Comparison of ENCODE assay signal across 2 cellular contexts in genomic region chr18:8933714-8934284, GRCh38.
TF ChIP-seq lines count a peak whose summit lies in the region.

No MANE protein-coding gene starts in this region.

TF ChIP-seq in HEK293, 187 proteins besides CTCF, POLR2A, EP300 and RAD21 (continued from another document and continues in another):
- TF ChIP-seq ZNF580 (tag by site-specific recombination; IDR thresholded peaks at IDR 0.05), result no peak
- no peak for TF ChIP-seq ZNF350 (tag by site-specific recombination; IDR thresholded peaks at IDR 0.05)
- TF ChIP-seq ZNF677 (tag by site-specific recombination; IDR thresholded peaks at IDR 0.05), result no peak
- peak; percentile 50; the same call in 1 of the 2 replicates for TF ChIP-seq YY2 (tag by site-specific recombination; IDR thresholded peaks at IDR 0.05)
- no peak for TF ChIP-seq ZNF513 (tag by site-specific recombination; IDR thresholded peaks at IDR 0.05)
- no peak for TF ChIP-seq ZNF510 (tag by site-specific recombination; IDR thresholded peaks at IDR 0.05; ENCODE audit: insufficient replicate concordance)
- no peak for TF ChIP-seq ZNF362 (tag by site-specific recombination; IDR thresholded peaks at IDR 0.05)
- TF ChIP-seq ZNF426 (tag by site-specific recombination; IDR thresholded peaks at IDR 0.05), result no peak
- TF ChIP-seq PRDM4 (tag by site-specific recombination; IDR thresholded peaks at IDR 0.05), result peak; percentile 62; the same call in 1 of the 2 replicates
- 0 out of 2 replicates have a peak, but pooled peaks have one; percentile 16 for TF ChIP-seq PRDM10 (tag by site-specific recombination; IDR thresholded peaks at IDR 0.05)
- TF ChIP-seq ZNF169 (tag by site-specific recombination; IDR thresholded peaks at IDR 0.05), result no peak
- TF ChIP-seq ZNF335 (tag by site-specific recombination; conservative IDR thresholded peaks at IDR 0.05), result no peak; the same call in none of the 2 replicates
- TF ChIP-seq PRDM6 (tag by site-specific recombination; IDR thresholded peaks at IDR 0.05), result peak; percentile 57; the same call in 1 of the 2 replicates
- TF ChIP-seq ZXDB (tag by site-specific recombination; IDR thresholded peaks at IDR 0.05), result peak; percentile 43; the same call in 1 of the 2 replicates
- 0 out of 2 replicates have a peak, but pooled peaks have one; percentile 34 for TF ChIP-seq GLIS1 (tag by site-specific recombination; IDR thresholded peaks at IDR 0.05)

TF ChIP-seq in K562, 482 proteins besides CTCF, POLR2A, EP300 and RAD21 (continued from another document and continues in another):
- TF ChIP-seq ZBTB34 (CRISPR knock-in tag; IDR thresholded peaks at IDR 0.05) (no peak), NBN (IDR thresholded peaks at IDR 0.05; ENCODE audit: low read depth) (no peak), ZNF449 (CRISPR knock-in tag; IDR thresholded peaks at IDR 0.05) (peak; percentile 81; the same call in 1 of the 2 replicates), PTRF (tag; IDR thresholded peaks at IDR 0.05) (peak; percentile 84), DPF2 (IDR thresholded peaks at IDR 0.05) (no peak), MCM7 (IDR thresholded peaks at IDR 0.05) (no peak), ZNF778 (CRISPR knock-in tag; IDR thresholded peaks at IDR 0.05) (no peak), ZBTB2 (IDR thresholded peaks at IDR 0.05) (no peak), POLR3A (IDR thresholded peaks at IDR 0.05; ENCODE audit: borderline replicate concordance, extremely low read depth, insufficient read depth, insufficient read length) (no peak), TSC22D4 (tag; IDR thresholded peaks at IDR 0.05) (no peak), SPI1 (IDR thresholded peaks at IDR 0.05; ENCODE audit: borderline replicate concordance, low read depth, low read length) (no peak; the same call in 1 of the 2 replicates), ZNF79 (CRISPR knock-in tag; IDR thresholded peaks at IDR 0.05; ENCODE audit: low read depth) (peak; percentile 79; the same call in 1 of the 2 replicates), GATA2 (CRISPR knock-in tag; IDR thresholded peaks at IDR 0.05) (0 out of 2 replicates have a peak, but pooled peaks have one; percentile 33), HDAC6 (IDR thresholded peaks at IDR 0.05; ENCODE audit: low read depth, low read length) (no peak), DNMT1 (IDR thresholded peaks at IDR 0.05) (no peak), DDX20 (tag; IDR thresholded peaks at IDR 0.05; ENCODE audit: low read depth) (peak; percentile 89), SRSF9 (IDR thresholded peaks at IDR 0.05; ENCODE audit: borderline replicate concordance, low read depth, low read length) (no peak), CUX1 (CRISPR knock-in tag; IDR thresholded peaks at IDR 0.05) (no peak), ZNF253 (CRISPR knock-in tag; conservative IDR thresholded peaks at IDR 0.05) (no peak), KLF6 (CRISPR knock-in tag; IDR thresholded peaks at IDR 0.05; ENCODE audit: borderline replicate concordance) (peak; percentile 79; the same call in 1 of the 2 replicates), SIRT6 (IDR thresholded peaks at IDR 0.05; ENCODE audit: low read depth, low read length) (no peak), ATF4 (CRISPR knock-in tag; IDR thresholded peaks at IDR 0.05) (no peak), POU5F1 (IDR thresholded peaks at IDR 0.05; ENCODE audit: borderline replicate concordance, low read depth, low read length, partially characterized antibody) (no peak), ID3 (CRISPR knock-in tag; IDR thresholded peaks at IDR 0.05) (no peak), ID3 (tag; IDR thresholded peaks at IDR 0.05) (no peak), HNRNPK (IDR thresholded peaks at IDR 0.05; ENCODE audit: low read depth, low read length, poor library complexity, severe bottlenecking) (no peak), MTA3 (IDR thresholded peaks at IDR 0.05; ENCODE audit: borderline replicate concordance) (no peak), HINFP (tag; conservative IDR thresholded peaks at IDR 0.05; ENCODE audit: low read depth) (peak; percentile 56; the same call in 1 of the 2 replicates), IRF9 (tag; IDR thresholded peaks at IDR 0.05) (0 out of 2 replicates have a peak, but pooled peaks have one; percentile 27), ZFP1 (CRISPR knock-in tag; IDR thresholded peaks at IDR 0.05) (no peak), ZNF668 (CRISPR knock-in tag; IDR thresholded peaks at IDR 0.05) (peak; percentile 57; the same call in 1 of the 2 replicates), ZMIZ1 (IDR thresholded peaks at IDR 0.05; ENCODE audit: low read depth in 2 of 2, low read length in 2 of 2) (no peak), DMBX1 (CRISPR knock-in tag; IDR thresholded peaks at IDR 0.05; ENCODE audit: borderline replicate concordance) (peak; percentile 89), MEF2D (tag; conservative IDR thresholded peaks at IDR 0.05; ENCODE audit: low read depth) (peak; percentile 68; the same call in 1 of the 2 replicates), PHF20 (IDR thresholded peaks at IDR 0.05; ENCODE audit: partially characterized antibody) (no peak), TCFL5 (CRISPR knock-in tag; conservative IDR thresholded peaks at IDR 0.05) (0 out of 2 replicates have a peak, but pooled peaks have one; percentile 58), ZNF707 (CRISPR knock-in tag; conservative IDR thresholded peaks at IDR 0.05) (0 out of 2 replicates have a peak, but pooled peaks have one; percentile 18), HCFC1 (IDR thresholded peaks at IDR 0.05; ENCODE audit: low read depth, low read length) (no peak)
